1 cellular context compared by ENCODE assay signal in genomic region chr5:14142856-14143508, GRCh38.
A peak's percentile ranks its signal among the peaks of the same experiment; 100 is the strongest.
TF ChIP-seq lines count a peak whose summit lies in the region.

Gene TRIO (plus strand): TSS chr5:14143342. CDS start chr5:14143726, 384 bp downstream.

TF ChIP-seq in HepG2, 621 proteins besides CTCF, POLR2A, EP300 and RAD21 (continued from another document and continues in another):
- TF ChIP-seq ZNF407 (CRISPR knock-in tag; IDR thresholded peaks at IDR 0.05; ENCODE audit: not compliant biosample characterization): no peak
- TF ChIP-seq ZNF704 (CRISPR knock-in tag; IDR thresholded peaks at IDR 0.05; ENCODE audit: borderline replicate concordance): no peak
- 0 out of 2 replicates have a peak, but pooled peaks have one; percentile 59 for TF ChIP-seq THAP8 (CRISPR knock-in tag; IDR thresholded peaks at IDR 0.05; ENCODE audit: borderline replicate concordance)
- TF ChIP-seq ZBTB7A (CRISPR knock-in tag; IDR thresholded peaks at IDR 0.05): no peak
- TF ChIP-seq ZXDC (CRISPR knock-in tag; IDR thresholded peaks at IDR 0.05): no peak
- TF ChIP-seq XRCC5 (optimal IDR thresholded peaks at IDR 0.05; ENCODE audit: low read length): peak; percentile 74
- TF ChIP-seq ZNF883 (CRISPR knock-in tag; IDR thresholded peaks at IDR 0.05; ENCODE audit: not compliant biosample characterization): no peak
- TF ChIP-seq KAT2B (IDR thresholded peaks at IDR 0.05; ENCODE audit: borderline replicate concordance, low read depth, low read length): no peak
- TF ChIP-seq ZGPAT (CRISPR knock-in tag; IDR thresholded peaks at IDR 0.05): peak; percentile 64; the same call in 1 of the 2 replicates
- peak; percentile 7; the same call in 1 of the 2 replicates for TF ChIP-seq RBFOX2 (IDR thresholded peaks at IDR 0.05; ENCODE audit: low read depth, low read length)
- no peak for TF ChIP-seq IKZF1 (IDR thresholded peaks at IDR 0.05)
- no peak for TF ChIP-seq ZNF510 (CRISPR knock-in tag; IDR thresholded peaks at IDR 0.05; ENCODE audit: low read depth)
- TF ChIP-seq ZNF501 (CRISPR knock-in tag; IDR thresholded peaks at IDR 0.05): 0 out of 2 replicates have a peak, but pooled peaks have one; percentile 35
- TF ChIP-seq NAIF1 (CRISPR knock-in tag; IDR thresholded peaks at IDR 0.05; ENCODE audit: borderline replicate concordance): no peak
- TF ChIP-seq TBP (CRISPR knock-in tag; IDR thresholded peaks at IDR 0.05): no peak
- TF ChIP-seq ZNF562 (CRISPR knock-in tag; IDR thresholded peaks at IDR 0.05; ENCODE audit: borderline replicate concordance): no peak
- TF ChIP-seq AHDC1 (CRISPR knock-in tag; IDR thresholded peaks at IDR 0.05; ENCODE audit: borderline replicate concordance): peak; percentile 29; the same call in 1 of the 2 replicates
- TF ChIP-seq POGK (CRISPR knock-in tag; conservative IDR thresholded peaks at IDR 0.05): peak; percentile 65; the same call in 1 of the 2 replicates
- peak; percentile 68; the same call in 1 of the 2 replicates for TF ChIP-seq ZBED4 (CRISPR knock-in tag; IDR thresholded peaks at IDR 0.05; ENCODE audit: borderline replicate concordance)
- no peak for TF ChIP-seq ZNF576 (CRISPR knock-in tag; IDR thresholded peaks at IDR 0.05)
- TF ChIP-seq ZC3H13 (CRISPR knock-in tag; IDR thresholded peaks at IDR 0.05): peak; percentile 33; the same call in 1 of the 2 replicates
- TF ChIP-seq JUNB (CRISPR knock-in tag; IDR thresholded peaks at IDR 0.05; ENCODE audit: borderline replicate concordance): no peak
- TF ChIP-seq ZNF724P (CRISPR knock-in tag; IDR thresholded peaks at IDR 0.05; ENCODE audit: borderline replicate concordance): no peak
